Comparison of ENCODE assay signal across 21 cellular contexts in genomic region chr6:108710560-108710959, GRCh38.
DNase-seq lines count a peak whose midpoint lies in the region; TF ChIP-seq lines count a peak whose summit lies in the region.
"Had no signal": no experiment of that assay in that cellular context is flagged by ENCODE, and none has a peak within 500 bp of the region (broad histone marks: within the 10 kb centered on the region; RNA-seq: fewer than 3 reads in every experiment).

No MANE protein-coding gene starts in this region.

- H3K36me3 ChIP-seq in mesodermal cell (ENCODE audit: control insufficient read depth, insufficient read depth, low read length) = no peaks in the 10 kb centered on the region
- H3K36me3 ChIP-seq: BLaER1 treated with 17β-estradiol and CSF1 and Interleukin-3, amounts not matched to agents 10 nM and 100 nM had no signal

- H3K4me1 Mint-ChIP-seq in activated naive CD4-positive, alpha-beta T cell treated with anti-CD3 and anti-CD28 coated beads, Interleukin-2, amount 10 ng/mL, durations not matched to agents 7 days and 5 days = peaks cover 20% of the 10 kb centered on the region

- H3K27me3 Mint-ChIP-seq in activated naive CD4-positive, alpha-beta T cell treated with anti-CD3 and anti-CD28 coated beads, Interleukin-2, amount 10 ng/mL, durations not matched to agents 7 days and 5 days = peaks cover 7% of the 10 kb centered on the region
- H3K27me3 Mint-ChIP-seq: CD4-positive, alpha-beta memory T cell had no signal

- H3K9me3 Mint-ChIP-seq in activated naive CD4-positive, alpha-beta T cell treated with anti-CD3 and anti-CD28 coated beads, Interleukin-2, amount 10 ng/mL, durations not matched to agents 7 days and 5 days = no peaks in the 10 kb centered on the region
- H3K9me3 Mint-ChIP-seq: H9 had no signal

- WGBS in mesodermal cell (ENCODE audit: insufficient coverage in 2 of 2), 2 experiments = 76 to 93% methylated on average over 2 to 4 of the region's 7 CpGs

- H3K4me3 Mint-ChIP-seq in activated naive CD4-positive, alpha-beta T cell treated with anti-CD3 and anti-CD28 coated beads, Interleukin-2, amount 10 ng/mL, durations not matched to agents 7 days and 5 days = no peak overlapping the region
- H3K4me3 Mint-ChIP-seq: CD4-positive, alpha-beta memory T cell; H9 had no signal

- H3K4me1 ChIP-seq in mesodermal cell (ENCODE audit: control insufficient read depth, insufficient read depth, low read length, poor library complexity, severe bottlenecking) = peaks cover 13% of the 10 kb centered on the region
- H3K4me1 ChIP-seq: A549 had no signal

- H3K36me3 Mint-ChIP-seq in activated naive CD4-positive, alpha-beta T cell treated with anti-CD3 and anti-CD28 coated beads, Interleukin-2, amount 10 ng/mL, durations not matched to agents 7 days and 5 days = no peaks in the 10 kb centered on the region
- H3K36me3 Mint-ChIP-seq: CD4-positive, alpha-beta memory T cell had no signal

- H3K27ac Mint-ChIP-seq in activated naive CD4-positive, alpha-beta T cell treated with anti-CD3 and anti-CD28 coated beads, Interleukin-2, amount 10 ng/mL, durations not matched to agents 7 days and 5 days = no peak overlapping the region
- H3K27ac Mint-ChIP-seq: H9 had no signal

- no peaks in the 10 kb centered on the region for H3K9me3 ChIP-seq in mesodermal cell (ENCODE audit: control insufficient read depth, low read length)
- H3K9me3 ChIP-seq: A549; BLaER1 treated with 17β-estradiol and CSF1 and Interleukin-3, amounts not matched to agents 10 nM and 100 nM; Caco-2 had no signal

- CTCF ChIA-PET in activated naive CD4-positive, alpha-beta T cell treated with anti-CD3 and anti-CD28 coated beads, Interleukin-2, amount 10 ng/mL, durations not matched to agents 7 days and 5 days (lab: Charles Lee) = no interaction called here

- DNase-seq in epithelial cell of proximal tubule (ENCODE audit: low read depth) (peak; percentile 47), renal cortical epithelial cell (ENCODE audit: low read depth) (peak; percentile 79), iPS-NIHi11 (ENCODE audit: low spot score) (no peak)
- DNase-seq in activated naive CD4-positive, alpha-beta T cell treated with anti-CD3 and anti-CD28 coated beads, Interleukin-2, amount 10 ng/mL, durations not matched to agents 7 days and 5 days = no peak
- DNase-seq in activated naive CD4-positive, alpha-beta T cell (lab: John Stamatoyannopoulos, UW) = no peak
- DNase-seq: AML-193; Caco-2; CD4-positive, alpha-beta memory T cell; GM23248; IMR-90; KG1; MM.1S; NCI-H1694; NCI-H2029 treated with DMSO at 0.1 percent for 48 hours; NCI-H526 treated with DMSO at 0.1 percent for 48 hours had no signal

- TF ChIP-seq CTCF in VCaP (conservative IDR thresholded peaks at IDR 0.05) (no peak), epithelial cell of proximal tubule (conservative IDR thresholded peaks at IDR 0.05; ENCODE audit: low read depth, low read length) (no peak)

- H3K27ac ChIP-seq in VCaP (peak overlapping the region; percentile 63), mesodermal cell (ENCODE audit: low read depth, low read length, severe bottlenecking) (peak overlapping the region; percentile 69)
- H3K27ac ChIP-seq: A549; BLaER1 treated with 17β-estradiol and CSF1 and Interleukin-3, amounts not matched to agents 10 nM and 100 nM; GM23248; PC-9 had no signal

- H3K4me3 ChIP-seq in epithelial cell of proximal tubule (ENCODE audit: low read depth, low read length) (no peak overlapping the region), mesodermal cell (ENCODE audit: extremely low read depth, insufficient read depth, low read length, poor library complexity, severe bottlenecking) (no peak overlapping the region)
- H3K4me3 ChIP-seq: A549; BLaER1 treated with 17β-estradiol and CSF1 and Interleukin-3, amounts not matched to agents 10 nM and 100 nM; GM23248; PC-9 had no signal

Comparison
In these comparisons a context has a peak if more than half of its experiments do, and no peak if none do; other contexts are left out.
1. DNase-seq: peak in epithelial cell of proximal tubule (single experiment) and renal cortical epithelial cell (single experiment); none in iPS-NIHi11 (single experiment), activated naive CD4-positive, alpha-beta T cell treated with anti-CD3 and anti-CD28 coated beads, Interleukin-2, amount 10 ng/mL, durations not matched to agents 7 days and 5 days (single experiment) and activated naive CD4-positive, alpha-beta T cell (0 of 4).